Comparison of ENCODE assay signal across 9 cellular contexts in the genomic region with DNA sequence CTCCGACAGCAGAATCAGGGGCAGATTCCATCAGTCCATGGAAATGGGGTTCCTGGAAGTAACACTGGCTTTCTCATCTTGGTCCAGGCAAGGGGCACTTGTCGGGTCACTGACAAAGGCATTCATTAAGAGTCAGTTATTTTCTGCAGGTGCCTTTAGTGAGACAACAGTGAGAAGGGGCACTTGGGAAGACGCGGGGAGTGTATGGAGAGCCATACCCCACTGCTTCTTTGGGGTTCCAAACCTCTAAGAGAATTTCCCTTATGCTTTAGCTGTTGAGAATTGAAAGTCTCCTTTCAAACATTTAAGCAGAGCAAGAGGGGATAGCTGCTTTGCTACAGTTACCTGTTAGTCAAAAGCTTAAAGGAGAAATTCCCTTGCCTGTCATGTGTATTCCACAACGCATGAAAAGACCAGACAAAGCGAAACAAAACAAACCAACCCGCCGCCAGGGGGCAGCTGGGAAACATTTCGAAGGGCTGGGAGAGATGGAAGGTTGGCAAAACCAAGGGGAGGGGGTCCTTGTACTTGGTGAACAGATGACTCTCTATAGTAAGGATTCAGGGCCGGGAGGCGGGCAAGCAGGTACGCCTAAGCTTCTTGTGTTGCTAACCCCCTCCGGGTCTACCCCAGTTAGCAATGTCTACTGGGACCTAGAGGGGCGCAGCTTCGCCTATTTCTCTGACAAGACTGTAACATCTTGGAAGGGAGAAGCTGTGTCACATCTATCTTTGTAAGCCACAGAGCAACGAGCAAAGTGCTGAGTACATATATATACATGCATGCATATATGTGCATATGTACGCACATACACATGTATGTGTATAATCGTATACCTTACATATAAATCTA.
A peak's percentile ranks its signal among the peaks of the same experiment; 100 is the strongest.
DNase-seq lines count a peak whose midpoint lies in the region; ATAC-seq, FAIRE-seq and TF ChIP-seq lines count a peak whose summit lies in the region.
"Had no signal": no experiment of that assay in that cellular context is flagged by ENCODE, and none has a peak within 500 bp of the region (broad histone marks: within the 10 kb centered on the region; RNA-seq: fewer than 3 reads in every experiment).

No MANE protein-coding gene starts in this region.

- TF ChIP-seq RAD21 in Ishikawa (IDR thresholded peaks at IDR 0.05; ENCODE audit: low read depth): peak; percentile 10; the same call in 1 of the 2 replicates

- no peaks in the 10 kb centered on the region for H3K27me3 ChIP-seq in adipocyte (replicated peaks; ENCODE audit: control insufficient read depth, insufficient read depth, low read length)

- no peak for TF ChIP-seq POLR2A in GM18505 (IDR thresholded peaks at IDR 0.05; ENCODE audit: borderline replicate concordance, extremely low read depth, insufficient read depth, insufficient read length)

- DNase-seq in GM12865 (ENCODE audit: low read depth) (peak; percentile 39), adipocyte (ENCODE audit: low read depth) (peak; percentile 5), left lobe of liver (ENCODE audit: low spot score) (peak; percentile 52), urothelium cell line (ENCODE audit: low spot score) (peak; percentile 53), NCI-H2107 (lab: John Stamatoyannopoulos, UW) (no peak)

- no peak for FAIRE-seq in urothelium cell line (lab: Jason Lieb, UNC)
- FAIRE-seq: islet of Langerhans had no signal

- ATAC-seq in left lobe of liver: peak; percentile 83
- ATAC-seq in HG03108 (IDR thresholded peaks at IDR 0.05; ENCODE audit: unreplicated experiment): no peak
- no peak for ATAC-seq in GM18505 (IDR thresholded peaks at IDR 0.05; ENCODE audit: unreplicated experiment)

- H3K9me3 ChIP-seq in adipocyte (ENCODE audit: control insufficient read depth, low read length): no peaks in the 10 kb centered on the region

- no peak overlapping the region for H3K9ac ChIP-seq in adipocyte (ENCODE audit: low read length)

- H3K36me3 ChIP-seq in adipocyte (ENCODE audit: control insufficient read depth, insufficient read depth, low read length, severe bottlenecking): no peaks in the 10 kb centered on the region

- TF ChIP-seq CTCF in GM12865 (IDR thresholded peaks at IDR 0.05; ENCODE audit: insufficient read depth, low read depth, low read length, missing control alignments): peak; percentile 51

- no peaks in the 10 kb centered on the region for H3K4me1 ChIP-seq in adipocyte (ENCODE audit: control insufficient read depth, insufficient read depth, low read length)

- no peak overlapping the region for H3K4me3 ChIP-seq in GM12865 (ENCODE audit: low read depth, low read length)
- H3K4me3 ChIP-seq in adipocyte (ENCODE audit: low read length): no peak overlapping the region

- no peak for TF ChIP-seq EP300 in Ishikawa (IDR thresholded peaks at IDR 0.05; ENCODE audit: borderline replicate concordance)

TF ChIP-seq in Ishikawa, 13 proteins besides CTCF, POLR2A, EP300 and RAD21:
- TF ChIP-seq CEBPB (IDR thresholded peaks at IDR 0.05) (no peak), YY1 (IDR thresholded peaks at IDR 0.05; ENCODE audit: low read depth) (no peak), CREB1 (IDR thresholded peaks at IDR 0.05; ENCODE audit: low read depth) (no peak), EGR1 (IDR thresholded peaks at IDR 0.05) (no peak), TAF1 (IDR thresholded peaks at IDR 0.05; ENCODE audit: low read depth) (no peak), NFIC (IDR thresholded peaks at IDR 0.05) (no peak), TCF12 (IDR thresholded peaks at IDR 0.05; ENCODE audit: low read depth) (no peak)
- TF ChIP-seq, protein P1, sequence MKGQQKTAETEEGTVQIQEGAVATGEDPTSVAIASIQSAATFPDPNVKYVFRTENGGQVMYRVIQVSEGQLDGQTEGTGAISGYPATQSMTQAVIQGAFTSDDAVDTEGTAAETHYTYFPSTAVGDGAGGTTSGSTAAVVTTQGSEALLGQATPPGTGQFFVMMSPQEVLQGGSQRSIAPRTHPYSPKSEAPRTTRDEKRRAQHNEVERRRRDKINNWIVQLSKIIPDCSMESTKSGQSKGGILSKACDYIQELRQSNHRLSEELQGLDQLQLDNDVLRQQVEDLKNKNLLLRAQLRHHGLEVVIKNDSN (IDR thresholded peaks at IDR 0.05): no peak
- TF ChIP-seq, protein P2, sequence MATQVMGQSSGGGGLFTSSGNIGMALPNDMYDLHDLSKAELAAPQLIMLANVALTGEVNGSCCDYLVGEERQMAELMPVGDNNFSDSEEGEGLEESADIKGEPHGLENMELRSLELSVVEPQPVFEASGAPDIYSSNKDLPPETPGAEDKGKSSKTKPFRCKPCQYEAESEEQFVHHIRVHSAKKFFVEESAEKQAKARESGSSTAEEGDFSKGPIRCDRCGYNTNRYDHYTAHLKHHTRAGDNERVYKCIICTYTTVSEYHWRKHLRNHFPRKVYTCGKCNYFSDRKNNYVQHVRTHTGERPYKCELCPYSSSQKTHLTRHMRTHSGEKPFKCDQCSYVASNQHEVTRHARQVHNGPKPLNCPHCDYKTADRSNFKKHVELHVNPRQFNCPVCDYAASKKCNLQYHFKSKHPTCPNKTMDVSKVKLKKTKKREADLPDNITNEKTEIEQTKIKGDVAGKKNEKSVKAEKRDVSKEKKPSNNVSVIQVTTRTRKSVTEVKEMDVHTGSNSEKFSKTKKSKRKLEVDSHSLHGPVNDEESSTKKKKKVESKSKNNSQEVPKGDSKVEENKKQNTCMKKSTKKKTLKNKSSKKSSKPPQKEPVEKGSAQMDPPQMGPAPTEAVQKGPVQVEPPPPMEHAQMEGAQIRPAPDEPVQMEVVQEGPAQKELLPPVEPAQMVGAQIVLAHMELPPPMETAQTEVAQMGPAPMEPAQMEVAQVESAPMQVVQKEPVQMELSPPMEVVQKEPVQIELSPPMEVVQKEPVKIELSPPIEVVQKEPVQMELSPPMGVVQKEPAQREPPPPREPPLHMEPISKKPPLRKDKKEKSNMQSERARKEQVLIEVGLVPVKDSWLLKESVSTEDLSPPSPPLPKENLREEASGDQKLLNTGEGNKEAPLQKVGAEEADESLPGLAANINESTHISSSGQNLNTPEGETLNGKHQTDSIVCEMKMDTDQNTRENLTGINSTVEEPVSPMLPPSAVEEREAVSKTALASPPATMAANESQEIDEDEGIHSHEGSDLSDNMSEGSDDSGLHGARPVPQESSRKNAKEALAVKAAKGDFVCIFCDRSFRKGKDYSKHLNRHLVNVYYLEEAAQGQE (IDR thresholded peaks at IDR 0.05; ENCODE audit: low read depth): no peak
